ENCODE assay signal across 31 cellular contexts in genomic region chr11:6332066-6332465, GRCh38. TPM values are rescaled to one million over a fixed set of nuclear protein-coding genes. Genes with fewer than 3 reads are reported as not detected.
"Had no signal": no experiment of that assay in that cellular context is flagged by ENCODE, and none has a peak within 500 bp of the region (broad histone marks: within the 10 kb centered on the region; RNA-seq: fewer than 3 reads in every experiment).

No MANE protein-coding gene starts in this region.

- H3K27ac Mint-ChIP-seq: immature natural killer cell; mesothelial cell of epicardium; natural killer cell; nephron progenitor cell; neural progenitor cell; progenitor cell of endocrine pancreas; stimulated activated naive B cell treated with anti-CD40 and anti-IgM and Interleukin-4, amounts not matched to agents 10 μg/mL and 1 μg/mL and 100 μg/mL, for 72 hours had no signal

- H3K9me3 Mint-ChIP-seq: immature natural killer cell; mesothelial cell of epicardium; natural killer cell; nephron progenitor cell; neural progenitor cell; stimulated activated naive B cell treated with anti-CD40 and anti-IgM and Interleukin-4, amounts not matched to agents 10 μg/mL and 1 μg/mL and 100 μg/mL, for 72 hours had no signal

- H3K4me3 Mint-ChIP-seq: immature natural killer cell; mesothelial cell of epicardium; naive B cell; natural killer cell; nephron progenitor cell; neural progenitor cell; stimulated activated naive B cell treated with anti-CD40 and anti-IgM and Interleukin-4, amounts not matched to agents 10 μg/mL and 1 μg/mL and 100 μg/mL, for 72 hours had no signal

- H3K27me3 Mint-ChIP-seq: progenitor cell of endocrine pancreas had no signal

- H3K36me3 ChIP-seq: left lung, lower lobe of right lung, neural progenitor cell, neutrophil, ovary, right lobe of liver, suprapubic skin, upper lobe of left lung, vagina had no signal

- H3K27me3 ChIP-seq: left lung, neural progenitor cell, ovary, right atrium auricular region, right lobe of liver, stomach, suprapubic skin, tibial nerve, upper lobe of left lung, vagina had no signal

- DNase-seq: hypothalamus; immature natural killer cell; kidney; left colon; left lung; lower lobe of right lung; mesendoderm; naive B cell; natural killer cell; nephron progenitor cell; occipital lobe; ovary; right lobe of liver; stimulated activated CD4-positive, alpha-beta T cell treated with anti-CD3 and anti-CD28 coated beads, Interleukin-12 subunit alpha, Interleukin-12 subunit beta, amount 100 ng/mL, for 4 hours; stimulated activated CD4-positive, alpha-beta T cell treated with anti-CD3 and anti-CD28 coated beads, Interleukin-15, amount 100 ng/mL, for 24 hours; stimulated activated CD4-positive, alpha-beta T cell treated with anti-CD3 and anti-CD28 coated beads, Interleukin-2, amount 100 ng/mL, for 24 hours; stimulated activated CD4-positive, alpha-beta T cell treated with anti-CD3 and anti-CD28 coated beads, Interleukin-4, amount 100 ng/mL, for 1 hour; stimulated activated naive B cell treated with anti-CD40 and anti-IgM and Interleukin-4, amounts not matched to agents 10 μg/mL and 1 μg/mL and 100 μg/mL, for 72 hours; stimulated activated naive CD8-positive, alpha-beta T cell treated with anti-CD3 and anti-CD28 coated beads, Interleukin-15, Interleukin-2, amounts not matched to agents 100 U/mL and 50 U/mL, for 24 hours; stomach; upper lobe of left lung had no signal

- H3K9ac ChIP-seq: neural progenitor cell had no signal

- H3K4me1 Mint-ChIP-seq: immature natural killer cell; naive B cell; natural killer cell; nephron progenitor cell; neural progenitor cell; stimulated activated naive B cell treated with anti-CD40 and anti-IgM and Interleukin-4, amounts not matched to agents 10 μg/mL and 1 μg/mL and 100 μg/mL, for 72 hours had no signal

- H3K4me2 ChIP-seq: neural progenitor cell had no signal

- ATAC-seq: left colon; left lung; lower lobe of right lung; natural killer cell; right lobe of liver; stimulated activated naive B cell treated with anti-CD40 and anti-IgM and Interleukin-4, amounts not matched to agents 10 μg/mL and 1 μg/mL and 100 μg/mL, for 72 hours; stimulated activated naive CD8-positive, alpha-beta T cell treated with anti-CD3 and anti-CD28 coated beads, Interleukin-15, Interleukin-2, amounts not matched to agents 100 U/mL and 50 U/mL, for 24 hours had no signal

- H3K9me3 ChIP-seq: left lung, lower lobe of right lung, neutrophil, ovary, right atrium auricular region, right lobe of liver, stomach, suprapubic skin, thoracic aorta, tibial nerve, upper lobe of left lung, vagina had no signal

- H3K4me1 ChIP-seq: suprapubic skin, vagina had no signal

- H2AFZ ChIP-seq: neural progenitor cell had no signal

- H3K36me3 Mint-ChIP-seq: mesothelial cell of epicardium; naive B cell; natural killer cell; neural progenitor cell; stimulated activated naive B cell treated with anti-CD40 and anti-IgM and Interleukin-4, amounts not matched to agents 10 μg/mL and 1 μg/mL and 100 μg/mL, for 72 hours had no signal

- H3K27ac ChIP-seq: left lung, lower lobe of right lung, neural progenitor cell, neutrophil, ovary, right atrium auricular region, right lobe of liver, skin epidermis, stomach, suprapubic skin, thoracic aorta, tibial nerve, upper lobe of left lung, vagina had no signal

- H3K4me3 ChIP-seq: left lung, lower lobe of right lung, neural progenitor cell, ovary, right atrium auricular region, right lobe of liver, skin epidermis, stomach, suprapubic skin, thoracic aorta, tibial nerve, upper lobe of left lung, vagina had no signal

RNA-seq across cellular contexts. Expression of gene CAVIN3, which starts 11.8 kb away (rescaled TPM):
- total RNA-seq: natural killer cell had no signal
- polyA plus RNA-seq: immature natural killer cell had no signal
